17 cellular contexts compared by ENCODE assay signal in the genomic region with DNA sequence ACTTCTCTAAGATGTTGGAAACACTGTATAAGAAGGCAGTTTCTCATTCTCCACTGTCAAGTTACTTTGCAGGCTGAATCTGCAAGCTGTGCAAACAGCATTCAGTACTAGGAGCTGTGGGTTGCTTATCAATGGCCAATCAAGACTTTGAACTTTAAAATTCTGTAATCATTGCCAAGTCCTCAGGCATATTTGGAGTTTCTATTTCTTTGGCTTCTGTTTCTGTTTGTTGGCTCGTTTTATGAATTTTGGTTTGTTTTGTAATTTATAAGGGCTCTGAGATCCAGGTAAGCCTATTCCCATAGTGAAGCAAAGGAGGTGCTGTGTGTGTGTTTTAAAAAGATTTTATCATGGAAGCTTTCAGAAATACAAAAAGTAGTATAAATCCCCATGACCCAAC. TPM values are rescaled to one million over a fixed set of nuclear protein-coding genes. Genes with fewer than 3 reads are reported as not detected.
DNase-seq lines count a peak whose midpoint lies in the region; ATAC-seq, FAIRE-seq and TF ChIP-seq lines count a peak whose summit lies in the region.
"Had no signal": no experiment of that assay in that cellular context is flagged by ENCODE, and none has a peak within 500 bp of the region (broad histone marks: within the 10 kb centered on the region; RNA-seq: fewer than 3 reads in every experiment).

No MANE protein-coding gene starts in this region.

- H3K27ac ChIP-seq in C4-2B (peak overlapping the region; percentile 78), pancreas (peak overlapping the region in 2 of 4 donors; percentile 20 to 51), ascending aorta (no peak overlapping the region)

- TF ChIP-seq CTCF in C4-2B (conservative IDR thresholded peaks at IDR 0.05) (peak; percentile 45), LNCaP clone FGC (IDR thresholded peaks at IDR 0.05; ENCODE audit: control insufficient read depth, extremely low read depth, insufficient read depth) (peak; percentile 29), pancreas (IDR thresholded peaks at IDR 0.05) (no peak), ascending aorta (IDR thresholded peaks at IDR 0.05) (no peak)

- no peaks in the 10 kb centered on the region for H3K9me3 Mint-ChIP-seq in dendritic cell treated with granulocyte-macrophage colony-stimulating factor and Interleukin-4, amounts not matched to agents 40 ng/mL and 50 ng/mL, for 4 days

- DNase-seq in LNCaP clone FGC (ENCODE audit: low read depth) (peak; percentile 96), pancreas (peak in 3 of 6 donors; percentile 34 to 56 (median 43)), mesenteric fat pad (ENCODE audit: low spot score) (no peak), ascending aorta (ENCODE audit: low spot score in 2 of 2) (no peak)
- DNase-seq in activated CD4-positive, alpha-beta T cell treated with anti-CD3 and anti-CD28 coated beads for 48 hours = no peak
- DNase-seq: AML-193, DMS79 treated with DMSO at 0.1 percent for 48 hours, KBM-7, NCI-H1105 treated with DMSO at 0.1 percent for 48 hours, NCI-H1694, NCI-H2107, NCI-H226, NCI-H524 treated with DMSO at 0.1 percent for 48 hours had no signal

- H3K36me3 Mint-ChIP-seq in dendritic cell treated with granulocyte-macrophage colony-stimulating factor and Interleukin-4, amounts not matched to agents 40 ng/mL and 50 ng/mL, for 4 days (ENCODE audit: low read depth) = no peaks in the 10 kb centered on the region

- H3K27me3 ChIP-seq in pancreas (no peaks in the 10 kb centered on the region), ascending aorta (no peaks in the 10 kb centered on the region)

- 3 to 5% methylated on average over 1 of the region's 1 CpG for WGBS in pancreas, 2 donors

- H3K4me3 ChIP-seq in LNCaP clone FGC (ENCODE audit: low read depth, low read length) (no peak overlapping the region), pancreas (no peak overlapping the region), ascending aorta (no peak overlapping the region)

- peaks cover 45% of the 10 kb centered on the region for H3K4me1 Mint-ChIP-seq in dendritic cell treated with granulocyte-macrophage colony-stimulating factor and Interleukin-4, amounts not matched to agents 40 ng/mL and 50 ng/mL, for 4 days (ENCODE audit: low read depth)

- peak overlapping the region; percentile 50 for H3K27ac Mint-ChIP-seq in dendritic cell treated with granulocyte-macrophage colony-stimulating factor and Interleukin-4, amounts not matched to agents 40 ng/mL and 50 ng/mL, for 4 days
- H3K27ac Mint-ChIP-seq: CD14-positive monocyte had no signal

- peak; percentile 86 to 95 (median 88) for ATAC-seq in pancreas
- ATAC-seq: Panc1 had no signal

- peaks cover 2% of the 10 kb centered on the region for H3K27me3 Mint-ChIP-seq in dendritic cell treated with granulocyte-macrophage colony-stimulating factor and Interleukin-4, amounts not matched to agents 40 ng/mL and 50 ng/mL, for 4 days

- H3K36me3 ChIP-seq in pancreas (no peaks in the 10 kb centered on the region), ascending aorta (no peaks in the 10 kb centered on the region)

- H3K9me3 ChIP-seq in pancreas (no peaks in the 10 kb centered on the region), ascending aorta (no peaks in the 10 kb centered on the region)

- FAIRE-seq in pancreas (lab: Jason Lieb, UNC) = no peak

- H3K4me1 ChIP-seq in pancreas (peaks cover 11 to 40% (median 21%) of the 10 kb centered on the region in 3 donors), ascending aorta (no peaks in the 10 kb centered on the region)

- no peak overlapping the region for H3K4me3 Mint-ChIP-seq in dendritic cell treated with granulocyte-macrophage colony-stimulating factor and Interleukin-4, amounts not matched to agents 40 ng/mL and 50 ng/mL, for 4 days
- H3K4me3 Mint-ChIP-seq: CD14-positive monocyte had no signal

- intact Hi-C loops in dendritic cell treated with granulocyte-macrophage colony-stimulating factor and Interleukin-4, amounts not matched to agents 40 ng/mL and 50 ng/mL, for 4 days (cut with micrococcal nuclease) = no loop called here
- intact Hi-C loops in pancreas (cut with DNase I) (no loop called here), ascending aorta (cut with DNase I) (no loop called here)

RNA-seq across cellular contexts. Expression of a gene that starts 32.1 kb away (rescaled TPM):
- total RNA-seq in pancreas (10 to 100 TPM in 3 of 6 donors, 1 to 10 TPM in 3; 7.8 to 13.5 (median 10.0) TPM), mesenteric fat pad (43.1 TPM), ascending aorta (59.3 TPM)
- 1 to 10 TPM; 3.1 to 4.4 TPM for polyA plus RNA-seq in pancreas

RNA-seq across cellular contexts. Expression of a gene that starts 43.2 kb away (rescaled TPM):
- total RNA-seq in pancreas = 10 to 100 TPM; 11.5 to 18.5 (median 14.0) TPM
- 10 to 100 TPM; 10.5 to 13.0 TPM for polyA plus RNA-seq in pancreas
- 30.2 TPM for total RNA-seq in mesenteric fat pad
- total RNA-seq in ascending aorta = 6.4 TPM

Comparison
In these comparisons a context has a peak if more than half of its experiments do, and no peak if none do; other contexts are left out.
1. CTCF ChIP-seq: peak in C4-2B (single experiment) and LNCaP clone FGC (single experiment); none in pancreas (0 of 4) and ascending aorta (0 of 3).